ENCODE assay signal across 1 cellular context in genomic region chr1:151009674-151010345, GRCh38.
TF ChIP-seq lines count a peak whose summit lies in the region.

No MANE protein-coding gene starts in this region.

TF ChIP-seq in HepG2, 621 proteins besides CTCF, POLR2A, EP300 and RAD21:
- TF ChIP-seq ATF3 (CRISPR knock-in tag; IDR thresholded peaks at IDR 0.05) (no peak), ADNP (CRISPR knock-in tag; IDR thresholded peaks at IDR 0.05) (no peak), ZNF484 (CRISPR knock-in tag; IDR thresholded peaks at IDR 0.05; ENCODE audit: borderline replicate concordance, low read depth) (no peak), ZNF713 (CRISPR knock-in tag; IDR thresholded peaks at IDR 0.05) (no peak), NCOA1 (CRISPR knock-in tag; IDR thresholded peaks at IDR 0.05) (no peak), EED (CRISPR knock-in tag; IDR thresholded peaks at IDR 0.05) (no peak), RCOR2 (CRISPR knock-in tag; IDR thresholded peaks at IDR 0.05) (no peak), SP5 (CRISPR knock-in tag; IDR thresholded peaks at IDR 0.05; ENCODE audit: borderline replicate concordance, low read depth) (no peak), MLXIP (CRISPR knock-in tag; IDR thresholded peaks at IDR 0.05; ENCODE audit: borderline replicate concordance) (no peak), MAF1 (CRISPR knock-in tag; IDR thresholded peaks at IDR 0.05; ENCODE audit: borderline replicate concordance) (no peak)
- TF ChIP-seq, protein P1, sequence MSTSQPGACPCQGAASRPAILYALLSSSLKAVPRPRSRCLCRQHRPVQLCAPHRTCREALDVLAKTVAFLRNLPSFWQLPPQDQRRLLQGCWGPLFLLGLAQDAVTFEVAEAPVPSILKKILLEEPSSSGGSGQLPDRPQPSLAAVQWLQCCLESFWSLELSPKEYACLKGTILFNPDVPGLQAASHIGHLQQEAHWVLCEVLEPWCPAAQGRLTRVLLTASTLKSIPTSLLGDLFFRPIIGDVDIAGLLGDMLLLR (CRISPR knock-in tag; IDR thresholded peaks at IDR 0.05): no peak
- TF ChIP-seq, protein P2, sequence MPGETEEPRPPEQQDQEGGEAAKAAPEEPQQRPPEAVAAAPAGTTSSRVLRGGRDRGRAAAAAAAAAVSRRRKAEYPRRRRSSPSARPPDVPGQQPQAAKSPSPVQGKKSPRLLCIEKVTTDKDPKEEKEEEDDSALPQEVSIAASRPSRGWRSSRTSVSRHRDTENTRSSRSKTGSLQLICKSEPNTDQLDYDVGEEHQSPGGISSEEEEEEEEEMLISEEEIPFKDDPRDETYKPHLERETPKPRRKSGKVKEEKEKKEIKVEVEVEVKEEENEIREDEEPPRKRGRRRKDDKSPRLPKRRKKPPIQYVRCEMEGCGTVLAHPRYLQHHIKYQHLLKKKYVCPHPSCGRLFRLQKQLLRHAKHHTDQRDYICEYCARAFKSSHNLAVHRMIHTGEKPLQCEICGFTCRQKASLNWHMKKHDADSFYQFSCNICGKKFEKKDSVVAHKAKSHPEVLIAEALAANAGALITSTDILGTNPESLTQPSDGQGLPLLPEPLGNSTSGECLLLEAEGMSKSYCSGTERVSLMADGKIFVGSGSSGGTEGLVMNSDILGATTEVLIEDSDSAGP (CRISPR knock-in tag; IDR thresholded peaks at IDR 0.05; ENCODE audit: borderline replicate concordance): no peak
